25 cellular contexts compared by ENCODE assay signal in genomic region chrX:70421618-70422017, GRCh38. TPM values are rescaled to one million over a fixed set of nuclear protein-coding genes. Genes with fewer than 3 reads are reported as not detected.
DNase-seq lines count a peak whose midpoint lies in the region; FAIRE-seq and TF ChIP-seq lines count a peak whose summit lies in the region.
"Had no signal": no experiment of that assay in that cellular context is flagged by ENCODE, and none has a peak within 500 bp of the region (broad histone marks: within the 10 kb centered on the region; RNA-seq: fewer than 3 reads in every experiment).

No MANE protein-coding gene starts in this region.

- peak; percentile 52 for DNase-seq in H7
- peak; percentile 64 for DNase-seq in NCI-H2227 treated with DMSO at 0.1 percent for 48 hours (lab: John Stamatoyannopoulos, UW)
- DNase-seq in endothelial cell of umbilical vein (ENCODE audit: low read depth, low spot score) = peak; percentile 16
- no peak for DNase-seq in nephron progenitor cell
- DNase-seq in NCI-H1694 treated with DMSO at 0.1 percent for 48 hours (lab: John Stamatoyannopoulos, UW) = no peak
- DNase-seq in SK-N-SH = no peak
- DNase-seq in small intestine = no peak
- DNase-seq: activated B cell treated with CpG ODN at 0.5 μM for 24 hours; activated CD8-positive, alpha-beta T cell treated with anti-CD3 and anti-CD28 coated beads for 36 hours; activated naive CD4-positive, alpha-beta T cell treated with anti-CD3 and anti-CD28 coated beads, Interleukin-2, amount 10 ng/mL, durations not matched to agents 7 days and 5 days; aorta; CD4-positive, CD25-positive, alpha-beta regulatory T cell; Kasumi-1; NK-92 treated with Interleukin-12 subunit alpha and Interleukin-12 subunit beta, amount 100 ng/mL, for 24 hours; stimulated activated CD4-positive, alpha-beta T cell treated with anti-CD3 and anti-CD28 coated beads, Interleukin-2, amount 100 ng/mL, for 24 hours; stimulated activated naive CD4-positive, alpha-beta T cell had no signal

- intact Hi-C loops in endothelial cell of umbilical vein (cut with micrococcal nuclease) = no loop called here

- no peaks in the 10 kb centered on the region for H3K9me2 ChIP-seq in SK-N-SH

- no TSS peak for BruUV-seq in endothelial cell of umbilical vein (replicated peaks; lab: Mats Ljungman, UMichigan)

- no peak overlapping the region for H3K4me3 ChIP-seq in H7 (ENCODE audit: insufficient read depth, low read depth, low read length)
- no peak overlapping the region for H3K4me3 ChIP-seq in endothelial cell of umbilical vein (replicated peaks in 1 of 3; ENCODE audit: insufficient read depth in 1 of 3, low read depth in 1 of 3, low read length in 3 of 3)
- no peak overlapping the region for H3K4me3 ChIP-seq in SK-N-SH (ENCODE audit: low read depth in 2 of 2, low read length in 1 of 2)
- H3K4me3 ChIP-seq in small intestine (ENCODE audit: low read depth in 1 of 2, low read length in 2 of 2) = no peak overlapping the region
- H3K4me3 ChIP-seq: GM12878, prostate gland, SK-N-MC had no signal

- H3K9me3 ChIP-seq in endothelial cell of umbilical vein (replicated peaks; ENCODE audit: control insufficient read depth, insufficient read depth, low read length) = no peaks in the 10 kb centered on the region
- H3K9me3 ChIP-seq in SK-N-SH = no peaks in the 10 kb centered on the region
- H3K9me3 ChIP-seq in small intestine (ENCODE audit: control insufficient read depth, low read depth) = no peaks in the 10 kb centered on the region
- H3K9me3 ChIP-seq: prostate gland had no signal

- H4K20me1 ChIP-seq in endothelial cell of umbilical vein (replicated peaks; ENCODE audit: control insufficient read depth, extremely low read depth, insufficient read depth, low read length) (no peaks in the 10 kb centered on the region), SK-N-SH (ENCODE audit: insufficient read depth) (no peaks in the 10 kb centered on the region)

- no peaks in the 10 kb centered on the region for H3K27me3 ChIP-seq in H7 (ENCODE audit: control insufficient read depth, insufficient read depth, low read length)
- H3K27me3 ChIP-seq in endothelial cell of umbilical vein (ENCODE audit: control insufficient read depth in 2 of 2, insufficient read depth in 2 of 2, low read length in 2 of 2) = no peaks in the 10 kb centered on the region
- no peaks in the 10 kb centered on the region for H3K27me3 ChIP-seq in SK-N-SH (ENCODE audit: insufficient read depth)
- H3K27me3 ChIP-seq in small intestine (ENCODE audit: control insufficient read depth in 2 of 2, insufficient read depth in 2 of 2, low read length in 2 of 2) = no peaks in the 10 kb centered on the region

- TF ChIP-seq EP300 in SK-N-SH (IDR thresholded peaks at IDR 0.05; ENCODE audit: borderline replicate concordance in 1 of 2, low read depth in 1 of 2, low read length in 1 of 2) = no peak

- POLR2A ChIA-PET in endothelial cell of umbilical vein (lab: Charles Lee) (no interaction called here), SK-N-SH (lab: Yijun Ruan, JAX) (no interaction called here)

- H3K4me3 Mint-ChIP-seq in nephron progenitor cell = no peak overlapping the region
- H3K4me3 Mint-ChIP-seq: activated B cell treated with CpG ODN at 0.5 μM for 24 hours; activated CD8-positive, alpha-beta T cell treated with anti-CD3 and anti-CD28 coated beads for 36 hours; activated naive CD4-positive, alpha-beta T cell treated with anti-CD3 and anti-CD28 coated beads, Interleukin-2, amount 10 ng/mL, durations not matched to agents 7 days and 5 days; CD4-positive, CD25-positive, alpha-beta regulatory T cell; central memory CD8-positive, alpha-beta T cell; mesothelial cell of epicardium; nephron had no signal

- H3K4me1 ChIP-seq in endothelial cell of umbilical vein (ENCODE audit: control insufficient read depth, extremely low read depth, insufficient read depth, low read length) (no peaks in the 10 kb centered on the region), SK-N-SH (ENCODE audit: control insufficient read depth in 1 of 2, insufficient read depth in 2 of 2, low read depth in 1 of 2, low read length in 1 of 2) (no peaks in the 10 kb centered on the region), small intestine (ENCODE audit: control insufficient read depth in 2 of 2, insufficient read depth in 1 of 2, low read depth in 1 of 2, low read length in 1 of 2) (no peaks in the 10 kb centered on the region)
- H3K4me1 ChIP-seq: prostate gland had no signal

- TF ChIP-seq CTCF in endothelial cell of umbilical vein (IDR thresholded peaks at IDR 0.05; ENCODE audit: extremely low read depth in 1 of 2, insufficient read depth in 1 of 2, low read depth in 1 of 2, low read length in 2 of 2) (no peak), nephron progenitor cell (IDR thresholded peaks at IDR 0.05) (no peak), SK-N-SH (IDR thresholded peaks at IDR 0.05) (no peak)

- H3K27ac Mint-ChIP-seq in nephron progenitor cell = peak overlapping the region; percentile 14
- H3K27ac Mint-ChIP-seq: activated B cell treated with CpG ODN at 0.5 μM for 24 hours; activated CD8-positive, alpha-beta T cell treated with anti-CD3 and anti-CD28 coated beads for 36 hours; activated naive CD4-positive, alpha-beta T cell treated with anti-CD3 and anti-CD28 coated beads, Interleukin-2, amount 10 ng/mL, durations not matched to agents 7 days and 5 days; CD4-positive, CD25-positive, alpha-beta regulatory T cell; mesothelial cell of epicardium; nephron had no signal

- H3K4me1 Mint-ChIP-seq in nephron progenitor cell = peaks cover 18% of the 10 kb centered on the region
- H3K4me1 Mint-ChIP-seq: activated B cell treated with CpG ODN at 0.5 μM for 24 hours; activated naive CD4-positive, alpha-beta T cell treated with anti-CD3 and anti-CD28 coated beads, Interleukin-2, amount 10 ng/mL, durations not matched to agents 7 days and 5 days; CD4-positive, CD25-positive, alpha-beta regulatory T cell; central memory CD8-positive, alpha-beta T cell had no signal

- no peak for TF ChIP-seq POLR2A in endothelial cell of umbilical vein (IDR thresholded peaks at IDR 0.05; ENCODE audit: low read depth, low read length)

- dilution Hi-C loops in endothelial cell of umbilical vein (cut with MboI; ENCODE audit: extremely low pct_ligation_motif_present, low sequenced_read_pairs) = no loop called here

- H3K27ac ChIP-seq in endothelial cell of umbilical vein (ENCODE audit: insufficient read depth, low read depth, low read length) (no peak overlapping the region), SK-N-SH (ENCODE audit: low read depth in 2 of 2, low read length in 1 of 2) (no peak overlapping the region), small intestine (ENCODE audit: low read depth in 1 of 2, low read length in 1 of 2) (no peak overlapping the region)
- H3K27ac ChIP-seq: prostate gland, SK-N-MC had no signal

- peaks cover 3% of the 10 kb centered on the region for H3K36me3 ChIP-seq in H7 (replicated peaks; ENCODE audit: control insufficient read depth, insufficient read depth, low read length)
- no peaks in the 10 kb centered on the region for H3K36me3 ChIP-seq in endothelial cell of umbilical vein (ENCODE audit: control insufficient read depth in 2 of 2, extremely low read depth in 1 of 2, insufficient read depth in 2 of 2, low read length in 2 of 2)
- H3K36me3 ChIP-seq in SK-N-SH (replicated peaks in 1 of 2; ENCODE audit: control insufficient read depth in 1 of 2, insufficient read depth in 2 of 2, low read length in 1 of 2) = peaks cover 0 to 12% of the 10 kb centered on the region in 2 experiments
- no peaks in the 10 kb centered on the region for H3K36me3 ChIP-seq in small intestine (ENCODE audit: control insufficient read depth in 2 of 2, insufficient read depth in 2 of 2, low read length in 2 of 2)
- H3K36me3 ChIP-seq: prostate gland had no signal

- H2AFZ ChIP-seq in endothelial cell of umbilical vein (ENCODE audit: low read depth, low read length) (no peak overlapping the region), SK-N-SH (ENCODE audit: low read depth) (no peak overlapping the region)

- WGBS in SK-N-SH (ENCODE audit: low lambda C conversion rate) = 13% methylated on average over 2 of the region's 2 CpGs
- 41 to 55% (median 53%) methylated on average over 2 of the region's 2 CpGs for WGBS in small intestine, 3 donors

- H3K9ac ChIP-seq in endothelial cell of umbilical vein (replicated peaks; ENCODE audit: extremely low read depth, insufficient read depth, low read length) (no peak overlapping the region), SK-N-SH (no peak overlapping the region)

- no peak for TF ChIP-seq RAD21 in SK-N-SH (IDR thresholded peaks at IDR 0.05; ENCODE audit: low read length)

- H3K4me2 ChIP-seq in endothelial cell of umbilical vein (ENCODE audit: insufficient read depth, low read length) (no peak overlapping the region), SK-N-SH (no peak overlapping the region)

- H3K9me3 Mint-ChIP-seq in nephron progenitor cell = peaks cover 37% of the 10 kb centered on the region
- H3K9me3 Mint-ChIP-seq: activated B cell treated with CpG ODN at 0.5 μM for 24 hours; activated CD8-positive, alpha-beta T cell treated with anti-CD3 and anti-CD28 coated beads for 36 hours; activated naive CD4-positive, alpha-beta T cell treated with anti-CD3 and anti-CD28 coated beads, Interleukin-2, amount 10 ng/mL, durations not matched to agents 7 days and 5 days; CD4-positive, CD25-positive, alpha-beta regulatory T cell; central memory CD8-positive, alpha-beta T cell; nephron had no signal

- H3K36me3 Mint-ChIP-seq in nephron progenitor cell (ENCODE audit: low read depth) = peaks cover 14% of the 10 kb centered on the region
- H3K36me3 Mint-ChIP-seq: CD4-positive, CD25-positive, alpha-beta regulatory T cell had no signal

- no peaks in the 10 kb centered on the region for H3K27me3 Mint-ChIP-seq in nephron progenitor cell (ENCODE audit: low read depth, poor library complexity)
- H3K27me3 Mint-ChIP-seq: activated B cell treated with CpG ODN at 0.5 μM for 24 hours; activated naive CD4-positive, alpha-beta T cell treated with anti-CD3 and anti-CD28 coated beads, Interleukin-2, amount 10 ng/mL, durations not matched to agents 7 days and 5 days; CD4-positive, CD25-positive, alpha-beta regulatory T cell; central memory CD8-positive, alpha-beta T cell had no signal

- no peaks in the 10 kb centered on the region for H3F3A ChIP-seq in SK-N-SH (replicated peaks; ENCODE audit: insufficient read depth)

- H3K9me1 ChIP-seq in endothelial cell of umbilical vein (replicated peaks; ENCODE audit: control insufficient read depth, extremely low read depth, insufficient read depth, low read length) = no peaks in the 10 kb centered on the region

- FAIRE-seq in endothelial cell of umbilical vein (lab: Jason Lieb, UNC) = no peak
- FAIRE-seq in small intestine (lab: Jason Lieb, UNC) = no peak
- FAIRE-seq: frontal cortex, GM12878 had no signal

- CTCF ChIA-PET in endothelial cell of umbilical vein (lab: Charles Lee) (no interaction called here), SK-N-SH (lab: Yijun Ruan, JAX) (interaction anchor here (2.5 kb wide), 1 partner anchor 243 kb away, joined by 8 read pairs; no protein-coding TSS in a partner anchor)

- H3K79me2 ChIP-seq in endothelial cell of umbilical vein (ENCODE audit: control insufficient read depth, insufficient read depth, low read length) = no peaks in the 10 kb centered on the region
- H3K79me2 ChIP-seq in SK-N-SH (ENCODE audit: insufficient read depth) = no peaks in the 10 kb centered on the region

RNA-seq across cellular contexts. Expression of gene GDPD2, which starts 1.5 kb away (rescaled TPM):
- 1.5 and 2.0 TPM in 2 replicates for total RNA-seq in H7 (2014; rRNA removed; shearing (Covaris generic))
- total RNA-seq in endothelial cell of umbilical vein = 0.29 and 0.35 TPM in 2 replicates
- 0.08 and 0.11 TPM in 2 replicates for polyA plus RNA-seq in endothelial cell of umbilical vein
- 0.03 TPM in 1 of 2 replicates, not detected in the other for polyA plus RNA-seq in endothelial cell of umbilical vein (2011; cell fraction: cytosol; rRNA removed)
- 0.59 and 0.63 TPM in 2 replicates for polyA plus RNA-seq in endothelial cell of umbilical vein (2011; cell fraction: nucleus; rRNA removed)
- polyA plus RNA-seq in endothelial cell of umbilical vein (2012) = not detected in 2 replicates
- polyA minus RNA-seq in endothelial cell of umbilical vein = not detected in 2 replicates
- polyA minus RNA-seq in endothelial cell of umbilical vein (2011; cell fraction: cytosol; rRNA and poly(A)+ RNA removed) = not detected
- polyA minus RNA-seq in endothelial cell of umbilical vein (2011; cell fraction: nucleus; rRNA and poly(A)+ RNA removed) = 1.0 and 1.5 TPM in 2 replicates
- 0.06 and 0.08 TPM in 2 replicates for polyA plus RNA-seq in SK-N-SH (2012; rRNA removed)
- 0.03 and 0.04 TPM in 2 replicates for polyA plus RNA-seq in SK-N-SH (2012; cell fraction: cytosol; rRNA removed)
- polyA plus RNA-seq in SK-N-SH (2012; cell fraction: nucleus; rRNA removed) = 0.51 and 0.83 TPM in 2 replicates
- polyA plus RNA-seq in small intestine = 10 to 100 TPM in 2 of 3 donors, 1 to 10 TPM in 1; 2.6 to 26.4 (median 25.9) TPM
- total RNA-seq: activated B cell treated with CpG ODN at 0.5 μM for 24 hours; activated CD8-positive, alpha-beta T cell treated with anti-CD3 and anti-CD28 coated beads for 36 hours; aorta; CD4-positive, CD25-positive, alpha-beta regulatory T cell; prostate gland; RPMI7951; skeletal muscle tissue had no signal
- polyA plus RNA-seq: CD4-positive, CD25-positive, alpha-beta regulatory T cell had no signal

RNA-seq across cellular contexts. Expression of gene DLG3, which starts 23.0 kb away (rescaled TPM):
- 31.5 and 42.3 TPM in 2 replicates for total RNA-seq in H7 (2014; rRNA removed; shearing (Covaris generic))
- total RNA-seq in endothelial cell of umbilical vein = 2.4 and 3.2 TPM in 2 replicates
- polyA plus RNA-seq in endothelial cell of umbilical vein = 0.89 and 1.2 TPM in 2 replicates
- 1.2 and 1.3 TPM in 2 replicates for polyA plus RNA-seq in endothelial cell of umbilical vein (2011; cell fraction: cytosol; rRNA removed)
- 3.1 and 3.5 TPM in 2 replicates for polyA plus RNA-seq in endothelial cell of umbilical vein (2011; cell fraction: nucleus; rRNA removed)
- polyA plus RNA-seq in endothelial cell of umbilical vein (2012) = 2.8 and 3.2 TPM in 2 replicates
- polyA minus RNA-seq in endothelial cell of umbilical vein = 2.7 and 3.4 TPM in 2 replicates
- polyA minus RNA-seq in endothelial cell of umbilical vein (2011; cell fraction: cytosol; rRNA and poly(A)+ RNA removed) = 23.8 TPM
- polyA minus RNA-seq in endothelial cell of umbilical vein (2011; cell fraction: nucleus; rRNA and poly(A)+ RNA removed) = 1.1 TPM in 2 replicates
- polyA plus RNA-seq in SK-N-SH (2012; rRNA removed) = 11.7 TPM in 2 replicates
- polyA plus RNA-seq in SK-N-SH (2012; cell fraction: cytosol; rRNA removed) = 10.7 and 12.5 TPM in 2 replicates
- polyA plus RNA-seq in SK-N-SH (2012; cell fraction: nucleus; rRNA removed) = 10.4 and 14.1 TPM in 2 replicates
- 10 to 100 TPM; 22.2 to 40.0 (median 27.6) TPM for polyA plus RNA-seq in small intestine

Comparison
In these comparisons a context has a peak if more than half of its experiments do, and no peak if none do; other contexts are left out.
1. DNase-seq: peak in H7 (single experiment), NCI-H2227 treated with DMSO at 0.1 percent for 48 hours (single experiment) and endothelial cell of umbilical vein (single experiment); none in nephron progenitor cell (single experiment), NCI-H1694 treated with DMSO at 0.1 percent for 48 hours (single experiment), SK-N-SH (single experiment) and small intestine (single experiment).